8 cellular contexts compared by ENCODE assay signal in genomic region chr5:150449491-150450339, GRCh38. TPM values are rescaled to one million over a fixed set of nuclear protein-coding genes. Genes with fewer than 3 reads are reported as not detected.
A peak's percentile ranks its signal among the peaks of the same experiment; 100 is the strongest.
DNase-seq lines count a peak whose midpoint lies in the region; ATAC-seq and TF ChIP-seq lines count a peak whose summit lies in the region.

Gene RPS14 (minus strand): TSS chr5:150449739. CDS start chr5:150447733, 2,006 bp downstream.

- ATAC-seq in HG02870 (IDR thresholded peaks at IDR 0.05; ENCODE audit: unreplicated experiment) (peak; percentile 89), left ventricle myocardium superior (peak; percentile 97)

- TF ChIP-seq POLR2A in uterus (IDR thresholded peaks at IDR 0.05) = peak; percentile 57 to 87

- in situ Hi-C loops in GM13976 (cut with MboI; ENCODE audit: low sequenced_read_pairs, unreplicated experiment) = loop anchor here (10.0 to 25.0 kb wide), 2 partner anchors 95 to 213 kb away; partner anchors contain the start of gene MYOZ3

- no peaks in the 10 kb centered on the region for H3K9me3 ChIP-seq in uterus

- peak; percentile 97 for DNase-seq in GM13976 (ENCODE audit: low spot score)
- peak; percentile 86 for DNase-seq in NCI-H146 (lab: John Stamatoyannopoulos, UW)
- DNase-seq in T-helper 1 cell = peak; percentile 88 to 95 (median 92)
- peak; percentile 93 for DNase-seq in amniotic epithelial cell (ENCODE audit: low read depth)
- DNase-seq in left ventricle myocardium superior = peak; percentile 95
- peak; percentile 81 for DNase-seq in pulmonary artery endothelial cell (ENCODE audit: low read depth, low spot score)
- peak; percentile 92 to 94 for DNase-seq in uterus

- peaks cover 0 to 5% of the 10 kb centered on the region in 2 donors for H3K4me1 ChIP-seq in uterus

- H3K27ac ChIP-seq in uterus = peak within 1 kb of the TSS; percentile 92 to 93

- H3K27me3 ChIP-seq in uterus = no peaks in the 10 kb centered on the region

- no peaks in the 10 kb centered on the region for H3K36me3 ChIP-seq in uterus

- TF ChIP-seq CTCF in GM13976 (IDR thresholded peaks at IDR 0.05; ENCODE audit: borderline replicate concordance, control extremely low read depth, extremely low read depth, insufficient read depth, missing control alignments) = peak; percentile 97
- TF ChIP-seq CTCF in uterus (IDR thresholded peaks at IDR 0.05) = peak; percentile 91 to 97 (median 94)

- intact Hi-C loops in left ventricle myocardium superior (cut with micrococcal nuclease) = no loop called here
- intact Hi-C loops in uterus (cut with DNase I; ENCODE audit: low total_unique reads) = no loop called here

- peak within 1 kb of the TSS; percentile 65 to 93 for H3K4me3 ChIP-seq in uterus

RNA-seq across cellular contexts. Expression of gene RPS14, which starts in this region (rescaled TPM):
- 1,255 TPM for total RNA-seq in left ventricle myocardium superior
- total RNA-seq in pulmonary artery endothelial cell = 2,175 and 2,829 TPM in 2 replicates
- over 10,000 TPM in 1 of 4 donors, 1,000 to 10,000 TPM in 3; 2,445 to 12,361 (median 6,046) TPM for total RNA-seq in uterus

Comparison
In these comparisons a context has a peak if more than half of its experiments do, and no peak if none do; other contexts are left out.
1. Peak in every context shown above with its lines: DNase-seq, ATAC-seq, H3K4me3 ChIP-seq and H3K27ac ChIP-seq.